8 cellular contexts compared by ENCODE assay signal in genomic region chr10:47743611-47744560, GRCh38. TPM values are rescaled to one million over a fixed set of nuclear protein-coding genes. Genes with fewer than 3 reads are reported as not detected.
DNase-seq lines count a peak whose midpoint lies in the region; ATAC-seq and TF ChIP-seq lines count a peak whose summit lies in the region.
"Not testable (repeated sequence)": the region's sequence is repeated elsewhere in the genome, so short reads cannot be mapped to it uniquely, and the experiment has no call there.

No MANE protein-coding gene starts in this region.

- peak overlapping the region; percentile 64; the same call in 1 of the 2 replicates for H3K4me2 ChIP-seq in GM23338
- H3K4me2 ChIP-seq in mammary epithelial cell (ENCODE audit: insufficient read depth, low read depth, low read length): peak overlapping the region; percentile 51
- H3K4me2 ChIP-seq in neuronal stem cell (ENCODE audit: insufficient read depth, low read length, poor library complexity, severe bottlenecking): peak overlapping the region; percentile 25

- DNase-seq in G401 (ENCODE audit: low spot score) (peak; percentile 29), GM23338 (ENCODE audit: low spot score) (peak; percentile 0), mammary epithelial cell (peak; percentile 3)
- DNase-seq in activated CD4-positive, alpha-beta T cell treated with anti-CD3 and anti-CD28 coated beads, Interleukin-2, amount 10 ng/mL, durations not matched to agents 24 days and 14 days: peak; percentile 74
- DNase-seq in right atrium auricular region (ENCODE audit: low spot score); neuronal stem cell (ENCODE audit: low spot score); tibial artery: not testable (repeated sequence)

- not testable (repeated sequence) for H3K79me2 ChIP-seq in GM23338 (replicated peaks; ENCODE audit: insufficient read depth); mammary epithelial cell (ENCODE audit: insufficient read depth, low read length)

- not testable (repeated sequence) for H2BK12ac ChIP-seq in neuronal stem cell (ENCODE audit: low read length)

- not testable (repeated sequence) for TF ChIP-seq CTCF in GM23338 (conservative IDR thresholded peaks at IDR 0.05; ENCODE audit: low read depth in 2 of 2)
- TF ChIP-seq CTCF in mammary epithelial cell (conservative IDR thresholded peaks at IDR 0.05 in 1 of 2, IDR thresholded peaks at IDR 0.05 in 1 of 2; ENCODE audit: extremely low read depth in 1 of 2, insufficient read depth in 1 of 2, low read depth in 1 of 2, low read length in 2 of 2): peak in 1 of 2 donors; percentile 13
- TF ChIP-seq CTCF in right atrium auricular region (IDR thresholded peaks at IDR 0.05): peak in 1 of 2 donors; percentile 36
- TF ChIP-seq CTCF in tibial artery (IDR thresholded peaks at IDR 0.05): peak in 1 of 2 experiments; percentile 25

- H3K36me3 ChIP-seq in GM23338 (ENCODE audit: insufficient read depth); mammary epithelial cell (ENCODE audit: insufficient read depth, low read length); right atrium auricular region; neuronal stem cell (replicated peaks in 1 of 2; ENCODE audit: control insufficient read depth in 2 of 2, insufficient read depth in 2 of 2, low read length in 2 of 2); tibial artery: not testable (repeated sequence)

- CTCF ChIA-PET in mammary epithelial cell (lab: Charles Lee; ENCODE audit: low non-redundant PET): not testable (repeated sequence)

- peak overlapping the region; percentile 69 for H3K4me3 Mint-ChIP-seq in GM23338
- H3K4me3 Mint-ChIP-seq in activated CD4-positive, alpha-beta T cell treated with anti-CD3 and anti-CD28 coated beads, Interleukin-2, amount 10 ng/mL, durations not matched to agents 24 days and 14 days: not testable (repeated sequence)

- H2BK5ac ChIP-seq in neuronal stem cell (ENCODE audit: low read length): not testable (repeated sequence)

- not testable (repeated sequence) for H3K4me1 Mint-ChIP-seq in GM23338; activated CD4-positive, alpha-beta T cell treated with anti-CD3 and anti-CD28 coated beads, Interleukin-2, amount 10 ng/mL, durations not matched to agents 24 days and 14 days

- H3K4me3 ChIP-seq in GM23338: peak overlapping the region; percentile 52
- peak overlapping the region in 2 of 3 experiments; percentile 38 to 47 for H3K4me3 ChIP-seq in mammary epithelial cell (replicated peaks in 1 of 3; ENCODE audit: insufficient read depth in 1 of 3, low read depth in 2 of 3, low read length in 3 of 3)
- peak overlapping the region; percentile 25 to 38 for H3K4me3 ChIP-seq in right atrium auricular region
- peak overlapping the region; percentile 38 to 75 for H3K4me3 ChIP-seq in neuronal stem cell (ENCODE audit: low read length in 2 of 2)
- peak overlapping the region; percentile 43 for H3K4me3 ChIP-seq in tibial artery

- not testable (repeated sequence) for H4K91ac ChIP-seq in neuronal stem cell (ENCODE audit: low read depth, low read length, poor library complexity)

- H3K9me2 ChIP-seq in GM23338 (ENCODE audit: insufficient read depth): not testable (repeated sequence)

- BruUV-seq in mammary epithelial cell (replicated peaks; lab: Mats Ljungman, UMichigan): not testable (repeated sequence)

- not testable (repeated sequence) for H4K20me1 ChIP-seq in GM23338 (replicated peaks; ENCODE audit: insufficient read depth); mammary epithelial cell (ENCODE audit: insufficient read depth, low read length)

- 61% methylated on average over 2 of the region's 48 CpGs for WGBS in mammary epithelial cell (ENCODE audit: low coverage, missing lambda C conversion rate)
- no CpG with 5 or more reads among the region's 48 CpGs for WGBS in neuronal stem cell (ENCODE audit: extremely low coverage in 2 of 2, insufficient read length in 2 of 2, insufficient replicate concordance in 1 of 2), 2 donors

- H3K14ac ChIP-seq in neuronal stem cell (ENCODE audit: low read length): not testable (repeated sequence)

- not testable (repeated sequence) for H3F3A ChIP-seq in GM23338 (replicated peaks; ENCODE audit: low read depth)

- H3K18ac ChIP-seq in neuronal stem cell (ENCODE audit: low read length): not testable (repeated sequence)

- H2AK5ac ChIP-seq in neuronal stem cell (ENCODE audit: low read depth, low read length): not testable (repeated sequence)

- ATAC-seq in GM23338 (peak; percentile 90), HG03469 (IDR thresholded peaks at IDR 0.05; ENCODE audit: unreplicated experiment) (peak; percentile 80)

- H2BK120ac ChIP-seq in neuronal stem cell (ENCODE audit: low read depth, low read length): not testable (repeated sequence)

- H4K8ac ChIP-seq in neuronal stem cell (ENCODE audit: low read depth, low read length): not testable (repeated sequence)

- H3K27me3 ChIP-seq in GM23338 (ENCODE audit: insufficient read depth); mammary epithelial cell (ENCODE audit: insufficient read depth, low read length); right atrium auricular region; neuronal stem cell (ENCODE audit: control insufficient read depth in 3 of 3, insufficient read depth in 3 of 3, low read depth in 1 of 3, low read length in 3 of 3); tibial artery: not testable (repeated sequence)

- H3K9me3 Mint-ChIP-seq in GM23338; activated CD4-positive, alpha-beta T cell treated with anti-CD3 and anti-CD28 coated beads, Interleukin-2, amount 10 ng/mL, durations not matched to agents 24 days and 14 days: not testable (repeated sequence)

- not testable (repeated sequence) for H3K23ac ChIP-seq in neuronal stem cell (ENCODE audit: low read depth, low read length, poor library complexity)

- intact Hi-C loops in activated CD4-positive, alpha-beta T cell treated with anti-CD3 and anti-CD28 coated beads, Interleukin-2, amount 10 ng/mL, durations not matched to agents 24 days and 14 days (cut with micrococcal nuclease); mammary epithelial cell (cut with micrococcal nuclease); tibial artery (cut with DNase I; ENCODE audit: low total_unique reads): not testable (repeated sequence)

- H2AFZ ChIP-seq in GM23338: not testable (repeated sequence)
- H2AFZ ChIP-seq in mammary epithelial cell (ENCODE audit: low read depth, low read length) (peak overlapping the region; percentile 81), neuronal stem cell (ENCODE audit: low read length) (peak overlapping the region; percentile 82)

- in situ Hi-C loops in G401 (cut with HindIII; ENCODE audit: low sequenced_read_pairs); mammary epithelial cell (cut with MboI; ENCODE audit: low sequenced_read_pairs in 2 of 2): not testable (repeated sequence)

- H3K36me3 Mint-ChIP-seq in GM23338 (ENCODE audit: low read depth); activated CD4-positive, alpha-beta T cell treated with anti-CD3 and anti-CD28 coated beads, Interleukin-2, amount 10 ng/mL, durations not matched to agents 24 days and 14 days (ENCODE audit: low read depth): not testable (repeated sequence)

- H3K27ac ChIP-seq in GM23338 (ENCODE audit: low read depth); mammary epithelial cell (ENCODE audit: insufficient read depth, low read depth, low read length); right atrium auricular region; neuronal stem cell (replicated peaks; ENCODE audit: low read length); tibial artery: not testable (repeated sequence)

- H3K27me3 Mint-ChIP-seq in GM23338 (ENCODE audit: insufficient read depth, low read depth, poor library complexity); activated CD4-positive, alpha-beta T cell treated with anti-CD3 and anti-CD28 coated beads, Interleukin-2, amount 10 ng/mL, durations not matched to agents 24 days and 14 days: not testable (repeated sequence)

- H3K9me3 ChIP-seq in mammary epithelial cell (replicated peaks; ENCODE audit: insufficient read depth, low read length); right atrium auricular region; neuronal stem cell (replicated peaks in 1 of 2; ENCODE audit: control insufficient read depth in 2 of 2, insufficient read depth in 1 of 2, low read depth in 1 of 2, low read length in 2 of 2); tibial artery: not testable (repeated sequence)

- H3K27ac Mint-ChIP-seq in GM23338; activated CD4-positive, alpha-beta T cell treated with anti-CD3 and anti-CD28 coated beads, Interleukin-2, amount 10 ng/mL, durations not matched to agents 24 days and 14 days: not testable (repeated sequence)

- not testable (repeated sequence) for H3K4me1 ChIP-seq in GM23338 (ENCODE audit: insufficient read depth); mammary epithelial cell (ENCODE audit: insufficient read depth, low read length); right atrium auricular region; neuronal stem cell (ENCODE audit: control insufficient read depth in 2 of 2, insufficient read depth in 1 of 2, low read depth in 1 of 2, low read length in 2 of 2); tibial artery

- H3K4ac ChIP-seq in neuronal stem cell (ENCODE audit: low read length): not testable (repeated sequence)

- not testable (repeated sequence) for H2BK15ac ChIP-seq in neuronal stem cell (ENCODE audit: low read length)

- not testable (repeated sequence) for H3K79me1 ChIP-seq in neuronal stem cell (ENCODE audit: low read depth, low read length)

- H3K9ac ChIP-seq in mammary epithelial cell (ENCODE audit: insufficient read depth, low read length); neuronal stem cell (ENCODE audit: low read depth, low read length, poor library complexity): not testable (repeated sequence)

- dilution Hi-C loops in mammary epithelial cell (cut with HindIII; ENCODE audit: low sequenced_read_pairs): not testable (repeated sequence)

RNA-seq across cellular contexts. Expression of gene SYT15B, which starts 19.5 kb away (rescaled TPM):
- 0.06 TPM in 1 of 2 replicates, not detected in the other for total RNA-seq in G401 (2014; rRNA removed; shearing (Covaris generic))
- 0.08 and 0.24 TPM in 2 replicates for total RNA-seq in GM23338 (2014; rRNA removed; shearing (Covaris generic))
- 0.08 TPM in 1 of 2 replicates, not detected in the other for polyA plus RNA-seq in GM23338 (2016; fragmentation: Nextera tagmentation; extraction: Ambion mirVana)
- total RNA-seq in activated CD4-positive, alpha-beta T cell treated with anti-CD3 and anti-CD28 coated beads, Interleukin-2, amount 10 ng/mL, durations not matched to agents 24 days and 14 days: 0.12 TPM in 1 of 2 replicates, not detected in the other
- not detected for total RNA-seq in mammary epithelial cell
- 0.01 TPM for polyA plus RNA-seq in mammary epithelial cell
- not detected for polyA minus RNA-seq in mammary epithelial cell
- 1 to 10 TPM; 1.5 to 1.9 TPM for total RNA-seq in right atrium auricular region
- polyA plus RNA-seq in neuronal stem cell (2013, experiment 1 of 2): not detected
- polyA plus RNA-seq in neuronal stem cell (2013, experiment 2 of 2): 0.03 TPM
